ENCODE assay signal across 12 cellular contexts in genomic region chr16:58418601-58419000, GRCh38. TPM values are rescaled to one million over a fixed set of nuclear protein-coding genes. Genes with fewer than 3 reads are reported as not detected.
A peak's percentile ranks its signal among the peaks of the same experiment; 100 is the strongest.
DNase-seq lines count a peak whose midpoint lies in the region; ATAC-seq, FAIRE-seq and TF ChIP-seq lines count a peak whose summit lies in the region.
"Had no signal": no experiment of that assay in that cellular context is flagged by ENCODE, and none has a peak within 500 bp of the region (broad histone marks: within the 10 kb centered on the region; RNA-seq: fewer than 3 reads in every experiment).

No MANE protein-coding gene starts in this region.

- H3K36me3 ChIP-seq in K562 (ENCODE audit: control insufficient read depth, insufficient read depth, low read length): no peaks in the 10 kb centered on the region

- intact Hi-C loops in K562 (cut with micrococcal nuclease): no loop called here

- no peak for TF ChIP-seq RAD21 in K562 (CRISPR knock-in tag; conservative IDR thresholded peaks at IDR 0.05 in 1 of 2, IDR thresholded peaks at IDR 0.05 in 1 of 2)

- ATAC-seq in K562 (peak; percentile 80), HG03571 (IDR thresholded peaks at IDR 0.05; ENCODE audit: unreplicated experiment) (no peak)

- BruUV-seq in K562 (replicated peaks; lab: Mats Ljungman, UMichigan): no TSS peak

- POLR2A ChIA-PET in K562 (lab: Yijun Ruan, JAX): interaction anchor here (0.5 to 2.0 kb wide), 4 partner anchors 9 to 84 kb away, joined by 3 to 4 read pairs (median 3); no protein-coding TSS in a partner anchor

- H3K9me3 ChIP-seq in K562 (replicated peaks; ENCODE audit: control insufficient read depth, insufficient read depth, low read depth, low read length): no peaks in the 10 kb centered on the region

- FAIRE-seq in HTR-8/SVneo (lab: Jason Lieb, UNC): peak; percentile 28
- no peak for FAIRE-seq in K562 (lab: Jason Lieb, UNC)

- no peak for TF ChIP-seq CTCF in K562 (IDR thresholded peaks at IDR 0.05 in 2 of 3, conservative IDR thresholded peaks at IDR 0.05 in 1 of 3; ENCODE audit: insufficient read depth in 2 of 3, low read depth in 1 of 3, low read length in 3 of 3)

- peaks cover 4 to 5% of the 10 kb centered on the region in 2 experiments; a peak in 2 of 5 replicates for H3K27me3 ChIP-seq in K562 (ENCODE audit: control insufficient read depth in 2 of 2, insufficient read depth in 2 of 2, low read length in 2 of 2)

- peak overlapping the region; percentile 9; the same call in 1 of the 2 replicates for H3K4me2 ChIP-seq in K562 (ENCODE audit: insufficient read depth, low read length)

- TF ChIP-seq POLR2A in K562 (conservative IDR thresholded peaks at IDR 0.05): no peak

- H3K4me1 ChIP-seq in K562 (replicated peaks in 1 of 2; ENCODE audit: control insufficient read depth in 2 of 2, insufficient read depth in 2 of 2, low read length in 2 of 2): peaks cover 4 to 7% of the 10 kb centered on the region in 2 experiments; a peak in 3 of 5 replicates

- no peaks in the 10 kb centered on the region for H4K20me1 ChIP-seq in K562 (replicated peaks; ENCODE audit: control insufficient read depth, insufficient read depth, low read length)

- H3K79me2 ChIP-seq in K562 (ENCODE audit: control insufficient read depth, insufficient read depth, low read length): no peaks in the 10 kb centered on the region

- H3K27ac ChIP-seq in K562 (ENCODE audit: extremely low read depth, low read depth, low read length): no peak overlapping the region
- H3K27ac ChIP-seq: SK-N-MC had no signal

- DNase-seq in EH (ENCODE audit: low read depth): peak; percentile 5
- DNase-seq in HTR-8/SVneo (ENCODE audit: insufficient read length, low spot score): peak; percentile 51
- DNase-seq in K562 (ENCODE audit: extremely low read depth in 1 of 4, low spot score in 3 of 4): peak; percentile 27 to 39 (median 32)
- DNase-seq in myocyte (ENCODE audit: low read depth): peak; percentile 60
- DNase-seq in activated T-cell treated with anti-CD3 and anti-CD28 coated beads, Interleukin-2, amount 50 U/mL, for 1 hour: no peak
- no peak for DNase-seq in KG1 (lab: John Stamatoyannopoulos, UW)
- no peak for DNase-seq in T1000 (lab: John Stamatoyannopoulos, UW)
- DNase-seq: activated T-cell treated with anti-CD3 and anti-CD28 coated beads, Interleukin-2, amount 50 U/mL, for 48 hours; CD8-positive, alpha-beta memory T cell; effector CD4-positive, alpha-beta T cell had no signal

- peaks cover 2% of the 10 kb centered on the region for H3K9me1 ChIP-seq in K562 (ENCODE audit: control insufficient read depth, insufficient read depth, low read length)

- 0 out of 2 replicates have a peak overlapping the region, but pooled peaks have one; percentile 13 for H2AFZ ChIP-seq in K562 (ENCODE audit: low read depth, low read length)

- in situ Hi-C loops in K562 (cut with MboI): no loop called here

- no peak overlapping the region for H3K4me3 ChIP-seq in K562
- H3K4me3 ChIP-seq: SK-N-MC had no signal

- CTCF ChIA-PET in K562 (lab: Yijun Ruan, JAX; ENCODE audit: low intra/inter-chr PET ratio): interaction anchor here (0.6 kb wide), 1 partner anchor 78 kb away, joined by 3 read pairs; no protein-coding TSS in a partner anchor

- H3K9ac ChIP-seq in K562 (ENCODE audit: insufficient read depth in 1 of 2, low read depth in 2 of 2, low read length in 2 of 2): no peak overlapping the region

- TF ChIP-seq EP300 in K562 (IDR thresholded peaks at IDR 0.05; ENCODE audit: low read length): no peak

- WGBS in K562 (ENCODE audit: insufficient coverage, low coverage, missing lambda C conversion rate): 14% methylated on average over 4 of the region's 4 CpGs

TF ChIP-seq in K562, 482 proteins besides CTCF, POLR2A, EP300 and RAD21 (continues in another document):
- TF ChIP-seq SPI1 (IDR thresholded peaks at IDR 0.05; ENCODE audit: borderline replicate concordance, low read depth, low read length) (peak; percentile 33; the same call in 1 of the 2 replicates), ZNF263 (CRISPR knock-in tag; IDR thresholded peaks at IDR 0.05; ENCODE audit: borderline replicate concordance) (peak; percentile 68; the same call in 1 of the 2 replicates), GMEB1 (CRISPR knock-in tag; IDR thresholded peaks at IDR 0.05) (no peak), THRB (CRISPR knock-in tag; conservative IDR thresholded peaks at IDR 0.05) (0 out of 2 replicates have a peak, but pooled peaks have one; percentile 32)
- TF ChIP-seq, protein P1, sequence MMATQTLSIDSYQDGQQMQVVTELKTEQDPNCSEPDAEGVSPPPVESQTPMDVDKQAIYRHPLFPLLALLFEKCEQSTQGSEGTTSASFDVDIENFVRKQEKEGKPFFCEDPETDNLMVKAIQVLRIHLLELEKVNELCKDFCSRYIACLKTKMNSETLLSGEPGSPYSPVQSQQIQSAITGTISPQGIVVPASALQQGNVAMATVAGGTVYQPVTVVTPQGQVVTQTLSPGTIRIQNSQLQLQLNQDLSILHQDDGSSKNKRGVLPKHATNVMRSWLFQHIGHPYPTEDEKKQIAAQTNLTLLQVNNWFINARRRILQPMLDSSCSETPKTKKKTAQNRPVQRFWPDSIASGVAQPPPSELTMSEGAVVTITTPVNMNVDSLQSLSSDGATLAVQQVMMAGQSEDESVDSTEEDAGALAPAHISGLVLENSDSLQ (IDR thresholded peaks at IDR 0.05): peak; percentile 79
- TF ChIP-seq, protein P2, sequence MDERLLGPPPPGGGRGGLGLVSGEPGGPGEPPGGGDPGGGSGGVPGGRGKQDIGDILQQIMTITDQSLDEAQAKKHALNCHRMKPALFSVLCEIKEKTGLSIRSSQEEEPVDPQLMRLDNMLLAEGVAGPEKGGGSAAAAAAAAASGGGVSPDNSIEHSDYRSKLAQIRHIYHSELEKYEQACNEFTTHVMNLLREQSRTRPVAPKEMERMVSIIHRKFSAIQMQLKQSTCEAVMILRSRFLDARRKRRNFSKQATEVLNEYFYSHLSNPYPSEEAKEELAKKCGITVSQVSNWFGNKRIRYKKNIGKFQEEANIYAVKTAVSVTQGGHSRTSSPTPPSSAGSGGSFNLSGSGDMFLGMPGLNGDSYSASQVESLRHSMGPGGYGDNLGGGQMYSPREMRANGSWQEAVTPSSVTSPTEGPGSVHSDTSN (CRISPR knock-in tag; IDR thresholded peaks at IDR 0.05; ENCODE audit: low read depth): no peak
- TF ChIP-seq, protein P2 (tag; conservative IDR thresholded peaks at IDR 0.05; ENCODE audit: low read depth): 0 out of 2 replicates have a peak, but pooled peaks have one; percentile 23

RNA-seq across cellular contexts. Expression of gene GINS3, which starts 26.3 kb away (rescaled TPM):
- 14.3 and 15.6 TPM in 2 replicates for total RNA-seq in K562 (2011; cell fraction: chromatin; rRNA removed; ENCODE audit: low replicate concordance)
- 9.3 and 11.7 TPM in 2 replicates for total RNA-seq in K562 (2011; cell fraction: nucleolus; rRNA removed)
- 13.7 and 18.9 TPM in 2 replicates for total RNA-seq in K562 (2011; cell fraction: nucleoplasm; rRNA removed)
- total RNA-seq in K562 (2014; rRNA removed) (18.1 and 18.3 TPM in 2 replicates), K562 (2014; rRNA removed; fragmentation: Illumina TruSeq; extraction: Trizol) (24.9 and 25.7 TPM in 2 replicates), K562 (2015; rRNA removed; fragmentation: Illumina TruSeq; extraction: Trizol) (26.7 and 27.0 TPM in 2 replicates), K562 (2021) (17.8 and 22.5 TPM in 2 replicates), myocyte (3.6 and 5.9 TPM in 2 replicates)
- polyA plus RNA-seq in K562 (2011; rRNA removed) (18.6 and 24.6 TPM in 2 replicates), K562 (2014; fragmentation: Illumina TruSeq; extraction: Trizol) (27.7 and 31.9 TPM in 2 replicates), K562 (2014; fragmentation: Nextera tagmentation; extraction: Ambion mirVana) (10 to 100 TPM; 25.4 to 28.1 TPM), K562 (2014; rRNA removed) (17.8 and 20.6 TPM in 2 replicates)
- 14.0 and 17.9 TPM in 2 replicates for polyA plus RNA-seq in K562 (2011; cell fraction: cytosol; rRNA removed)
- polyA plus RNA-seq in K562 (2011; cell fraction: nucleus; rRNA removed): 13.6 and 15.6 TPM in 2 replicates
- 15.0 and 17.9 TPM in 2 replicates for polyA plus RNA-seq in K562 (2012)
- polyA minus RNA-seq in K562 (2011; rRNA and poly(A)+ RNA removed): 14.8 and 17.0 TPM in 2 replicates
- 6.7 and 9.9 TPM in 2 replicates for polyA minus RNA-seq in K562 (2011; cell fraction: cytosol; rRNA and poly(A)+ RNA removed)
- polyA minus RNA-seq in K562 (2011; cell fraction: nucleus; rRNA and poly(A)+ RNA removed): 6.3 and 6.7 TPM in 2 replicates
- polyA plus RNA-seq in myocyte (2012): 2.3 TPM

Comparison
In these comparisons a context has a peak if more than half of its experiments do, and no peak if none do; other contexts are left out.
1. DNase-seq: peak in EH (single experiment), HTR-8/SVneo (single experiment), K562 (4 of 4) and myocyte (single experiment); none in activated T-cell treated with anti-CD3 and anti-CD28 coated beads, Interleukin-2, amount 50 U/mL, for 1 hour (single experiment), KG1 (single experiment) and T1000 (single experiment).